10 cellular contexts compared by ENCODE assay signal in genomic region chr16:69727916-69728270, GRCh38. TPM values are rescaled to one million over a fixed set of nuclear protein-coding genes. Genes with fewer than 3 reads are reported as not detected.
A peak's percentile ranks its signal among the peaks of the same experiment; 100 is the strongest.
DNase-seq lines count a peak whose midpoint lies in the region; ATAC-seq and TF ChIP-seq lines count a peak whose summit lies in the region.
"Had no signal": no experiment of that assay in that cellular context is flagged by ENCODE, and none has a peak within 500 bp of the region (broad histone marks: within the 10 kb centered on the region; RNA-seq: fewer than 3 reads in every experiment).

No MANE protein-coding gene starts in this region.

- H3K27me3 Mint-ChIP-seq in activated naive CD4-positive, alpha-beta T cell treated with anti-CD3 and anti-CD28 coated beads, Interleukin-2, amount 10 ng/mL, durations not matched to agents 7 days and 5 days: no peaks in the 10 kb centered on the region
- no peaks in the 10 kb centered on the region for H3K27me3 Mint-ChIP-seq in T-cell

- WGBS in tibial nerve, 2 donors: 89 to 97% methylated on average over 5 of the region's 5 CpGs

- CTCF ChIA-PET in activated naive CD4-positive, alpha-beta T cell treated with anti-CD3 and anti-CD28 coated beads, Interleukin-2, amount 10 ng/mL, durations not matched to agents 7 days and 5 days (lab: Charles Lee): interaction anchor here (0.9 to 1.5 kb wide), 2 partner anchors 17 to 27 kb away, joined by 5 read pairs; partner anchors contain the start of gene NOB1
- CTCF ChIA-PET in T-cell (lab: Charles Lee): interaction anchor here in 1 of 2 donors (0.6 kb wide), 1 partner anchor 27 kb away, joined by 3 read pairs; the partner anchor contains the start of gene NOB1

- no peak for TF ChIP-seq POLR2A in tibial nerve (IDR thresholded peaks at IDR 0.05)

- POLR2A ChIA-PET in T-cell (lab: Charles Lee): interaction anchor here in 1 of 2 donors (0.7 kb wide), 1 partner anchor 1792 kb away, joined by 3 read pairs; no protein-coding TSS in a partner anchor

- H3K4me1 ChIP-seq in iPS-20b (ENCODE audit: insufficient read depth, low read length) (peaks cover 14% of the 10 kb centered on the region; the same call in 1 of the 2 replicates), tibial nerve (peaks cover 0 to 25% (median 12%) of the 10 kb centered on the region in 4 donors)

- ATAC-seq in T-cell (replicated peaks in 1 of 4) (no peak), HG03159 (IDR thresholded peaks at IDR 0.05; ENCODE audit: unreplicated experiment) (no peak), GM19455 (IDR thresholded peaks at IDR 0.05; ENCODE audit: unreplicated experiment) (no peak)

- peaks cover 5% of the 10 kb centered on the region for H3K36me3 Mint-ChIP-seq in activated naive CD4-positive, alpha-beta T cell treated with anti-CD3 and anti-CD28 coated beads, Interleukin-2, amount 10 ng/mL, durations not matched to agents 7 days and 5 days
- H3K36me3 Mint-ChIP-seq in T-cell: no peaks in the 10 kb centered on the region

- H3K27me3 ChIP-seq in iPS-20b (ENCODE audit: insufficient read depth, low read length) (no peaks in the 10 kb centered on the region), tibial nerve (no peaks in the 10 kb centered on the region)

- H3K9me3 Mint-ChIP-seq in activated naive CD4-positive, alpha-beta T cell treated with anti-CD3 and anti-CD28 coated beads, Interleukin-2, amount 10 ng/mL, durations not matched to agents 7 days and 5 days: no peaks in the 10 kb centered on the region
- H3K9me3 Mint-ChIP-seq in T-cell: no peaks in the 10 kb centered on the region

- H3K4me1 Mint-ChIP-seq in activated naive CD4-positive, alpha-beta T cell treated with anti-CD3 and anti-CD28 coated beads, Interleukin-2, amount 10 ng/mL, durations not matched to agents 7 days and 5 days: peaks cover 56% of the 10 kb centered on the region
- peaks cover 25 to 28% (median 27%) of the 10 kb centered on the region in 3 donors for H3K4me1 Mint-ChIP-seq in T-cell

- TF ChIP-seq CTCF in tibial nerve (IDR thresholded peaks at IDR 0.05): no peak

- peak overlapping the region; percentile 98 for H3K27ac Mint-ChIP-seq in activated naive CD4-positive, alpha-beta T cell treated with anti-CD3 and anti-CD28 coated beads, Interleukin-2, amount 10 ng/mL, durations not matched to agents 7 days and 5 days
- H3K27ac Mint-ChIP-seq in T-cell: peak overlapping the region; percentile 48 to 74

- H3K9me3 ChIP-seq in iPS-20b (ENCODE audit: insufficient read depth, low read depth, low read length) (no peaks in the 10 kb centered on the region), tibial nerve (no peaks in the 10 kb centered on the region)

- no peak for TF ChIP-seq EP300 in tibial nerve (IDR thresholded peaks at IDR 0.05)

- H3K9ac ChIP-seq in iPS-20b (ENCODE audit: low read depth, low read length): peak overlapping the region; percentile 96

- peak overlapping the region; percentile 55 for H3K4me3 Mint-ChIP-seq in activated naive CD4-positive, alpha-beta T cell treated with anti-CD3 and anti-CD28 coated beads, Interleukin-2, amount 10 ng/mL, durations not matched to agents 7 days and 5 days
- peak overlapping the region in 2 of 3 donors; percentile 45 to 97 for H3K4me3 Mint-ChIP-seq in T-cell

- DNase-seq in activated naive CD4-positive, alpha-beta T cell treated with anti-CD3 and anti-CD28 coated beads, Interleukin-2, amount 10 ng/mL, durations not matched to agents 7 days and 5 days: no peak
- no peak for DNase-seq in activated naive CD4-positive, alpha-beta T cell treated with Interleukin-2 at 50 U/mL for 16 hours
- DNase-seq in T-cell (no peak), tibial nerve (ENCODE audit: low spot score in 2 of 2) (no peak), MV-4-11 (lab: John Stamatoyannopoulos, UW) (no peak)
- DNase-seq: NCI-H774; stimulated activated CD4-positive, alpha-beta T cell treated with anti-CD3 and anti-CD28 coated beads, Interleukin-2, amount 100 ng/mL, for 48 hours had no signal

- H3K27ac ChIP-seq in iPS-20b (ENCODE audit: low read length) (peak overlapping the region; percentile 99), tibial nerve (peak overlapping the region in 3 of 4 donors; percentile 75 to 83 (median 79))

- peak overlapping the region; percentile 79; the same call in 1 of the 2 replicates for H3K4me3 ChIP-seq in iPS-20b (ENCODE audit: low read length)
- no peak overlapping the region for H3K4me3 ChIP-seq in tibial nerve

- H3K36me3 ChIP-seq in iPS-20b (ENCODE audit: insufficient read depth, low read depth, low read length) (no peaks in the 10 kb centered on the region), tibial nerve (no peaks in the 10 kb centered on the region)

RNA-seq across cellular contexts. Expression of gene NQO1, which starts 1.5 kb away (rescaled TPM):
- 1 to 10 TPM; 1.4 to 6.1 (median 4.1) TPM for total RNA-seq in T-cell
- total RNA-seq in tibial nerve: 100 to 1,000 TPM in 1 of 4 donors, 10 to 100 TPM in 3; 19.0 to 106 (median 55.0) TPM

RNA-seq across cellular contexts. Expression of gene NOB1, which starts 26.8 kb away (rescaled TPM):
- total RNA-seq in T-cell (10 to 100 TPM; 29.7 to 66.1 (median 60.9) TPM), tibial nerve (10 to 100 TPM; 23.2 to 42.3 (median 38.1) TPM)

RNA-seq across cellular contexts. Expression of gene WWP2, which starts 34.2 kb away (rescaled TPM):
- total RNA-seq in T-cell: 10 to 100 TPM; 55.3 to 78.5 (median 66.4) TPM
- total RNA-seq in tibial nerve: 10 to 100 TPM; 40.8 to 96.9 (median 84.3) TPM
